ENCODE assay signal across 8 cellular contexts in the genomic region with DNA sequence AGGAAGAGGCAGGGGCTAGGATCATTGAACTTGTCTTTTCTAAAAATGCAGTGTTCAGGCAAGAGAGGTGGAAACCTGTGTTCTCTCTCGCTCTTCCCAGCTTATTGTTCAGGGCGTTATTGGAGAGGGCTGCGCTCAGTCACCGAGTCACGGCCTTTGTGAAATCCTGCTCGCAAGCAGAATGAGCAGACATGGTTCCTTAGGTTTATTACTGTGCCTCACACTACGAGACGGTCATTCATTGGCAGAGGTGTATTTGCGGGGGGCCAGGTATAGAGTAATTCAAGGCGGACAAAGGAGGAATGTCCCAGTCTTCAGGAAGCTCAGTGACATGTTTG. TPM values are rescaled to one million over a fixed set of nuclear protein-coding genes. Genes with fewer than 3 reads are reported as not detected.
DNase-seq lines count a peak whose midpoint lies in the region; ATAC-seq and TF ChIP-seq lines count a peak whose summit lies in the region.

No MANE protein-coding gene starts in this region.

- H3K36me3 Mint-ChIP-seq in natural killer cell, result peaks cover 1% of the 10 kb centered on the region

- H3K4me3 Mint-ChIP-seq in natural killer cell, result peak overlapping the region; percentile 93

- peaks cover 18% of the 10 kb centered on the region for H3K36me3 ChIP-seq in effector memory CD4-positive, alpha-beta T cell (ENCODE audit: control insufficient read depth, insufficient read depth, low read length)

- TF ChIP-seq CTCF in natural killer cell (IDR thresholded peaks at IDR 0.05), result no peak

- H3K4me1 ChIP-seq in effector memory CD4-positive, alpha-beta T cell (ENCODE audit: control insufficient read depth, insufficient read depth, low read length, poor library complexity, severe bottlenecking), result peaks cover 14% of the 10 kb centered on the region

- H3K27ac Mint-ChIP-seq in natural killer cell, result peak overlapping the region; percentile 91 to 92

- H3K9me3 ChIP-seq in effector memory CD4-positive, alpha-beta T cell (ENCODE audit: control insufficient read depth, low read length), result no peaks in the 10 kb centered on the region

- peak overlapping the region; percentile 89 for H3K27ac ChIP-seq in effector memory CD4-positive, alpha-beta T cell (ENCODE audit: insufficient read depth, low read length, poor library complexity, severe bottlenecking)

- H3K27me3 ChIP-seq in effector memory CD4-positive, alpha-beta T cell (replicated peaks; ENCODE audit: control insufficient read depth, insufficient read depth, low read length, poor library complexity, severe bottlenecking), result no peaks in the 10 kb centered on the region

- intact Hi-C loops in natural killer cell (cut with micrococcal nuclease), result no loop called here

- no peaks in the 10 kb centered on the region for H3K9me3 Mint-ChIP-seq in natural killer cell

- H3K27me3 Mint-ChIP-seq in natural killer cell (ENCODE audit: low read depth in 2 of 2), result no peaks in the 10 kb centered on the region

- peak; percentile 8 for ATAC-seq in GM19395 (IDR thresholded peaks at IDR 0.05; ENCODE audit: unreplicated experiment)
- peak; percentile 2 to 5 (median 3) for ATAC-seq in natural killer cell
- no peak for ATAC-seq in GM19455 (IDR thresholded peaks at IDR 0.05; ENCODE audit: unreplicated experiment)
- ATAC-seq in activated CD4-positive, CD25-positive, alpha-beta regulatory T cell treated with anti-CD3 and anti-CD28 coated beads, Interleukin-2, amount 50 U/mL, for 24 hours, result no peak

- H3K4me3 ChIP-seq in effector memory CD4-positive, alpha-beta T cell (ENCODE audit: insufficient read depth, low read depth, low read length, poor library complexity, severe bottlenecking), result peak overlapping the region; percentile 96

- H3K4me1 Mint-ChIP-seq in natural killer cell, result peaks cover 18% of the 10 kb centered on the region in 2 donors

- DNase-seq in NCI-H345 (lab: John Stamatoyannopoulos, UW) (peak; percentile 35), natural killer cell (no peak), cerebellar cortex (ENCODE audit: low spot score) (no peak), SKM-1 (lab: John Stamatoyannopoulos, UW; ENCODE audit: unreplicated experiment) (no peak)
- no peak for DNase-seq in effector memory CD4-positive, alpha-beta T cell

RNA-seq across cellular contexts. Expression of gene PRKRIP1, which starts 0.6 kb away (rescaled TPM):
- total RNA-seq in natural killer cell, result 10 to 100 TPM; 38.2 to 44.2 (median 39.5) TPM

RNA-seq across cellular contexts. Expression of gene ORAI2, which starts 37.8 kb away (rescaled TPM):
- total RNA-seq in natural killer cell, result 10 to 100 TPM; 39.1 to 55.0 (median 41.3) TPM

RNA-seq across cellular contexts. Expression of gene SPDYE6, which starts 39.3 kb away (rescaled TPM):
- not detected for total RNA-seq in natural killer cell

Comparison
In these comparisons a context has a peak if more than half of its experiments do, and no peak if none do; other contexts are left out.
1. ATAC-seq: peak in GM19395 (single experiment) and natural killer cell (3 of 3); none in GM19455 (single experiment) and activated CD4-positive, CD25-positive, alpha-beta regulatory T cell treated with anti-CD3 and anti-CD28 coated beads, Interleukin-2, amount 50 U/mL, for 24 hours (0 of 2).